In the genomic region with DNA sequence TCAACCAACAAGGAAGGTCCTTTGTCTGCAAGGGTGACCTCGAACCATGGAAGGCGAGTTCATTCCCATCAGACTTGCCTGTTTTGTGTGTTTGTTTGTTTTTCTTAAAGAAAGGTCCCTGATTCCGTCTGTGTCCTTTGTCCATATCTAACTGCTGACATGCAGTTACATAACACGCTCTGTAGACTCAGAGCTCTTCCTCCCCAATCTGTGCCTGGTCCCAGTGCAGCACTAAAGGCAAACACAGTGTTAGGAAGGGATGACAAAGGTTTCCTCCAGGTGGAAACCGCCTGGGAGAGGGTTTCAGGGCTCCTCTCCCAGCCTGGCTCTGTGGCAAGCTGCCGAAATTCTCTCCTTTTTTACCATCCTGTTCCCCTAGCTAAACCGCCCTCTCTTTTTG, we compare ENCODE assay signal across 20 cellular contexts.
"Had no signal": no experiment of that assay in that cellular context is flagged by ENCODE, and none has a peak within 500 bp of the region (broad histone marks: within the 10 kb centered on the region; RNA-seq: fewer than 3 reads in every experiment).

No MANE protein-coding gene starts in this region.

- H3K4me3 Mint-ChIP-seq: effector memory CD8-positive, alpha-beta T cell; naive B cell; nephron; stimulated activated memory B cell treated with anti-CD40 and anti-IgM and Interleukin-4, amounts not matched to agents 10 μg/mL and 1 μg/mL and 100 μg/mL, for 72 hours; stimulated activated naive CD8-positive, alpha-beta T cell treated with anti-CD3 and anti-CD28 coated beads, Interleukin-15, Interleukin-2, amounts not matched to agents 100 ng/mL and 50 ng/mL, for 24 hours had no signal

- DNase-seq: cortex of kidney; effector memory CD8-positive, alpha-beta T cell; esophagus squamous epithelium; foreskin fibroblast; glutamatergic neuron; islet precursor cell; mesendoderm; naive B cell; spleen; stimulated activated CD4-positive, alpha-beta T cell treated with anti-CD3 and anti-CD28 coated beads, Interleukin-15, amount 100 ng/mL, for 24 hours; stimulated activated CD4-positive, alpha-beta T cell treated with anti-CD3 and anti-CD28 coated beads, Interleukin-1b, Interleukin-23, amount 100 ng/mL, for 48 hours; stimulated activated CD4-positive, alpha-beta T cell treated with anti-CD3 and anti-CD28 coated beads, Interleukin-4, amount 100 ng/mL, for 24 hours; tibial artery; upper lobe of right lung had no signal

- H3K36me3 Mint-ChIP-seq: naive B cell; stimulated activated memory B cell treated with anti-CD40 and anti-IgM and Interleukin-4, amounts not matched to agents 10 μg/mL and 1 μg/mL and 100 μg/mL, for 72 hours had no signal

- H3K4me1 ChIP-seq: tibial artery, vagina had no signal

- H3K36me3 ChIP-seq: spleen had no signal

- ATAC-seq: effector memory CD8-positive, alpha-beta T cell; gastroesophageal sphincter; sciatic nerve; stimulated activated memory B cell treated with anti-CD40 and anti-IgM and Interleukin-4, amounts not matched to agents 10 μg/mL and 1 μg/mL and 100 μg/mL, for 72 hours; upper lobe of right lung had no signal

- H3K9me3 Mint-ChIP-seq: effector memory CD8-positive, alpha-beta T cell; naive B cell; nephron; stimulated activated memory B cell treated with anti-CD40 and anti-IgM and Interleukin-4, amounts not matched to agents 10 μg/mL and 1 μg/mL and 100 μg/mL, for 72 hours; stimulated activated naive CD8-positive, alpha-beta T cell treated with anti-CD3 and anti-CD28 coated beads, Interleukin-15, Interleukin-2, amounts not matched to agents 100 ng/mL and 50 ng/mL, for 24 hours had no signal

- H3K4me3 ChIP-seq: esophagus squamous epithelium, gastroesophageal sphincter, spleen, tibial artery, upper lobe of right lung, vagina had no signal

- H3K27me3 ChIP-seq: gastroesophageal sphincter, tibial artery, upper lobe of right lung, vagina had no signal

- H3K9me3 ChIP-seq: esophagus squamous epithelium, gastroesophageal sphincter, spleen, tibial artery, upper lobe of right lung, vagina had no signal

- H3K27ac ChIP-seq: esophagus squamous epithelium, gastroesophageal sphincter, spleen, tibial artery, upper lobe of right lung, vagina had no signal

- H3K27ac Mint-ChIP-seq: effector memory CD8-positive, alpha-beta T cell; naive B cell; nephron; stimulated activated memory B cell treated with anti-CD40 and anti-IgM and Interleukin-4, amounts not matched to agents 10 μg/mL and 1 μg/mL and 100 μg/mL, for 72 hours; stimulated activated naive CD8-positive, alpha-beta T cell treated with anti-CD3 and anti-CD28 coated beads, Interleukin-15, Interleukin-2, amounts not matched to agents 100 ng/mL and 50 ng/mL, for 24 hours had no signal
